1 cellular context compared by ENCODE assay signal in the genomic region with DNA sequence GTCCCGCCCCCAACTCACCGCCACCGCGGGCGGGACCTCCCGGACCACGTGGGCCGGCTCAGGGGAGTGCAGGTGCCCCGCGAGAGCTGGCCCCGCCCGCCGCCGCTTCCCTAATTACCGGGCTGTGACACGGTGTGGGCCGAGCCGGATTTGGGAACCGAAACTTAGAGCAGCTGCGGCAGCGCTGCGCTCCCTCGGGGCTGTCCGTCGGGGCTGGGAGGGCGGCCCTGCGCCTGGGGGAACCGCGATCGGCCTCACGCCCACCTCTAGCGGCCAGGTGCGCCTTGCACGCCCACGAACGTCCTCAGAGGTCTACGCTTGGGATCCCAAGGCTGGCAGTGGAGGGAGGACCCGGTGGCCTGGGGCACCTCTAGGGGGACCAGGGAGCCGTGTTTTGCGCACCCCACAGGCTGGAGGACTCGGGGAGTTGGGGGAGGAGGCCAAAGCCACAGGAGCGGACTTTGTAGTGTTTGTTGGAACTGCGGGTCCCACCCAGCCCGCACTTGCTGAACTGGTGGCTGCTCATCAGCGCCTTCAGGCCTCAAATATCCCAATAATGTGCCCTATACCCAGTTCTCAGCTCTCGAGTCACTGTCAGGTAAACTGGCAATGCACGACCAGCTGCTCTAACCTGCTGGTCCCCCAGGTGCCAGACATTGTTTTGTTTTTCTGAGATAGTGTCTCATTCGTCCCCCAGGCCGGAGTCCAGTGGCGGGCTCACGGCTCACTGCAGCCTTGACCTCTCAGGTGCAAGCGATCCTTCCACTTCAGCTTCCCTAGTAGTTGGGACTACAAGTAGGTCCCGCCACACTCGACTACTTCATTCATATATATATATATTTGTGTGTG.
TF ChIP-seq lines count a peak whose summit lies in the region.

No MANE protein-coding gene starts in this region.

TF ChIP-seq in HepG2, 621 proteins besides CTCF, POLR2A, EP300 and RAD21 (continued from another document and continues in another):
- TF ChIP-seq, protein P1, sequence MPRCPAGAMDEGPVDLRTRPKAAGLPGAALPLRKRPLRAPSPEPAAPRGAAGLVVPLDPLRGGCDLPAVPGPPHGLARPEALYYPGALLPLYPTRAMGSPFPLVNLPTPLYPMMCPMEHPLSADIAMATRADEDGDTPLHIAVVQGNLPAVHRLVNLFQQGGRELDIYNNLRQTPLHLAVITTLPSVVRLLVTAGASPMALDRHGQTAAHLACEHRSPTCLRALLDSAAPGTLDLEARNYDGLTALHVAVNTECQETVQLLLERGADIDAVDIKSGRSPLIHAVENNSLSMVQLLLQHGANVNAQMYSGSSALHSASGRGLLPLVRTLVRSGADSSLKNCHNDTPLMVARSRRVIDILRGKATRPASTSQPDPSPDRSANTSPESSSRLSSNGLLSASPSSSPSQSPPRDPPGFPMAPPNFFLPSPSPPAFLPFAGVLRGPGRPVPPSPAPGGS (CRISPR knock-in tag; IDR thresholded peaks at IDR 0.05): peak; percentile 59; the same call in 1 of the 2 replicates
- TF ChIP-seq, protein P2, sequence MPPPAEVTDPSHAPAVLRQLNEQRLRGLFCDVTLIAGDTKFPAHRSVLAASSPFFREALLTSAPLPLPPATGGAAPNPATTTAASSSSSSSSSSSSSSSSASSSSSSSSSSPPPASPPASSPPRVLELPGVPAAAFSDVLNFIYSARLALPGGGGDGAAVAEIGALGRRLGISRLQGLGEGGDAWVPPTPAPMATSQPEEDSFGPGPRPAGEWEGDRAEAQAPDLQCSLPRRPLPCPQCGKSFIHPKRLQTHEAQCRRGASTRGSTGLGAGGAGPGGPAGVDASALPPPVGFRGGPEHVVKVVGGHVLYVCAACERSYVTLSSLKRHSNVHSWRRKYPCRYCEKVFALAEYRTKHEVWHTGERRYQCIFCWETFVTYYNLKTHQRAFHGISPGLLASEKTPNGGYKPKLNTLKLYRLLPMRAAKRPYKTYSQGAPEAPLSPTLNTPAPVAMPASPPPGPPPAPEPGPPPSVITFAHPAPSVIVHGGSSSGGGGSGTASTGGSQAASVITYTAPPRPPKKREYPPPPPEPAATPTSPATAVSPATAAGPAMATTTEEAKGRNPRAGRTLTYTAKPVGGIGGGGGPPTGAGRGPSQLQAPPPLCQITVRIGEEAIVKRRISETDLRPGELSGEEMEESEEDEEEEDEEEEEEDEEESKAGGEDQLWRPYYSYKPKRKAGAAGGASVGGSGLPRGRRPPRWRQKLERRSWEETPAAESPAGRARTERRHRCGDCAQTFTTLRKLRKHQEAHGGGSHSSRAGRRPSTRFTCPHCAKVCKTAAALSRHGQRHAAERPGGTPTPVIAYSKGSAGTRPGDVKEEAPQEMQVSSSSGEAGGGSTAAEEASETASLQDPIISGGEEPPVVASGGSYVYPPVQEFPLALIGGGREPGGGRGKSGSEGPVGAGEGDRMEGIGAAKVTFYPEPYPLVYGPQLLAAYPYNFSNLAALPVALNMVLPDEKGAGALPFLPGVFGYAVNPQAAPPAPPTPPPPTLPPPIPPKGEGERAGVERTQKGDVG (CRISPR knock-in tag; IDR thresholded peaks at IDR 0.05; ENCODE audit: borderline replicate concordance): 0 out of 2 replicates have a peak, but pooled peaks have one; percentile 51
- peak; percentile 66; the same call in 1 of the 2 replicates for TF ChIP-seq ZMYM2 (CRISPR knock-in tag; IDR thresholded peaks at IDR 0.05)
- peak; percentile 58; the same call in 1 of the 2 replicates for TF ChIP-seq ZFY (CRISPR knock-in tag; IDR thresholded peaks at IDR 0.05)
- 0 out of 2 replicates have a peak, but pooled peaks have one; percentile 40 for TF ChIP-seq GATA4 (IDR thresholded peaks at IDR 0.05; ENCODE audit: borderline replicate concordance, low read depth)
- TF ChIP-seq, protein P3, sequence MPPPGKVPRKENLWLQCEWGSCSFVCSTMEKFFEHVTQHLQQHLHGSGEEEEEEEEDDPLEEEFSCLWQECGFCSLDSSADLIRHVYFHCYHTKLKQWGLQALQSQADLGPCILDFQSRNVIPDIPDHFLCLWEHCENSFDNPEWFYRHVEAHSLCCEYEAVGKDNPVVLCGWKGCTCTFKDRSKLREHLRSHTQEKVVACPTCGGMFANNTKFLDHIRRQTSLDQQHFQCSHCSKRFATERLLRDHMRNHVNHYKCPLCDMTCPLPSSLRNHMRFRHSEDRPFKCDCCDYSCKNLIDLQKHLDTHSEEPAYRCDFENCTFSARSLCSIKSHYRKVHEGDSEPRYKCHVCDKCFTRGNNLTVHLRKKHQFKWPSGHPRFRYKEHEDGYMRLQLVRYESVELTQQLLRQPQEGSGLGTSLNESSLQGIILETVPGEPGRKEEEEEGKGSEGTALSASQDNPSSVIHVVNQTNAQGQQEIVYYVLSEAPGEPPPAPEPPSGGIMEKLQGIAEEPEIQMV (CRISPR knock-in tag; IDR thresholded peaks at IDR 0.05; ENCODE audit: low read depth): peak; percentile 73; the same call in 1 of the 2 replicates
- no peak for TF ChIP-seq NFYB (CRISPR knock-in tag; IDR thresholded peaks at IDR 0.05)
- TF ChIP-seq GABPB1 (CRISPR knock-in tag; IDR thresholded peaks at IDR 0.05): peak; percentile 65; the same call in 1 of the 2 replicates
- no peak for TF ChIP-seq ZNF337 (CRISPR knock-in tag; IDR thresholded peaks at IDR 0.05; ENCODE audit: borderline replicate concordance, low read depth)
- TF ChIP-seq ZNF777 (CRISPR knock-in tag; IDR thresholded peaks at IDR 0.05): peak; percentile 100
- TF ChIP-seq ZMYM4 (CRISPR knock-in tag; IDR thresholded peaks at IDR 0.05): peak; percentile 43; the same call in 1 of the 2 replicates
- TF ChIP-seq ZNF598 (CRISPR knock-in tag; IDR thresholded peaks at IDR 0.05; ENCODE audit: borderline replicate concordance): 0 out of 2 replicates have a peak, but pooled peaks have one; percentile 69
- TF ChIP-seq CBX5 (CRISPR knock-in tag; IDR thresholded peaks at IDR 0.05; ENCODE audit: borderline replicate concordance): peak; percentile 46; the same call in 1 of the 2 replicates
- TF ChIP-seq ZNF446 (CRISPR knock-in tag; IDR thresholded peaks at IDR 0.05): 0 out of 2 replicates have a peak, but pooled peaks have one; percentile 12
- peak; percentile 75 for TF ChIP-seq YEATS4 (CRISPR knock-in tag; IDR thresholded peaks at IDR 0.05; ENCODE audit: borderline replicate concordance)
- no peak for TF ChIP-seq SOX13 (IDR thresholded peaks at IDR 0.05)
- TF ChIP-seq SOX13 (CRISPR knock-in tag; conservative IDR thresholded peaks at IDR 0.05 in 1 of 2, IDR thresholded peaks at IDR 0.05 in 1 of 2): peak in 1 of 2 experiments; percentile 11; a peak in 2 of 4 replicates
- peak; percentile 51; the same call in 1 of the 2 replicates for TF ChIP-seq RXRA (CRISPR knock-in tag; IDR thresholded peaks at IDR 0.05)
- TF ChIP-seq ZNF256 (CRISPR knock-in tag; conservative IDR thresholded peaks at IDR 0.05): 0 out of 2 replicates have a peak, but pooled peaks have one; percentile 22
- peak; percentile 33; the same call in 1 of the 2 replicates for TF ChIP-seq IRF2 (CRISPR knock-in tag; IDR thresholded peaks at IDR 0.05)
- no peak; the same call in 1 of the 2 replicates for TF ChIP-seq MAZ (IDR thresholded peaks at IDR 0.05; ENCODE audit: borderline replicate concordance, low read depth, low read length)
- peak; percentile 55; the same call in 1 of the 2 replicates for TF ChIP-seq MAZ (CRISPR knock-in tag; IDR thresholded peaks at IDR 0.05; ENCODE audit: low read depth)
- TF ChIP-seq ZNF883 (CRISPR knock-in tag; IDR thresholded peaks at IDR 0.05; ENCODE audit: not compliant biosample characterization): peak; percentile 62
- TF ChIP-seq SRY (CRISPR knock-in tag; IDR thresholded peaks at IDR 0.05): peak; percentile 68; the same call in 1 of the 2 replicates
- TF ChIP-seq TEAD2 (CRISPR knock-in tag; IDR thresholded peaks at IDR 0.05): no peak
- no peak for TF ChIP-seq BRCA1 (CRISPR knock-in tag; IDR thresholded peaks at IDR 0.05)
- TF ChIP-seq MXD4 (CRISPR knock-in tag; IDR thresholded peaks at IDR 0.05): peak; percentile 92
- TF ChIP-seq SUZ12 (IDR thresholded peaks at IDR 0.05; ENCODE audit: low read depth, low read length): no peak
- TF ChIP-seq, protein P4, sequence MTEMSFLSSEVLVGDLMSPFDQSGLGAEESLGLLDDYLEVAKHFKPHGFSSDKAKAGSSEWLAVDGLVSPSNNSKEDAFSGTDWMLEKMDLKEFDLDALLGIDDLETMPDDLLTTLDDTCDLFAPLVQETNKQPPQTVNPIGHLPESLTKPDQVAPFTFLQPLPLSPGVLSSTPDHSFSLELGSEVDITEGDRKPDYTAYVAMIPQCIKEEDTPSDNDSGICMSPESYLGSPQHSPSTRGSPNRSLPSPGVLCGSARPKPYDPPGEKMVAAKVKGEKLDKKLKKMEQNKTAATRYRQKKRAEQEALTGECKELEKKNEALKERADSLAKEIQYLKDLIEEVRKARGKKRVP (CRISPR knock-in tag; IDR thresholded peaks at IDR 0.05): 0 out of 4 replicates have a peak, but pooled peaks of 1 of the 2 experiments have one; percentile 38
- TF ChIP-seq, protein P5, sequence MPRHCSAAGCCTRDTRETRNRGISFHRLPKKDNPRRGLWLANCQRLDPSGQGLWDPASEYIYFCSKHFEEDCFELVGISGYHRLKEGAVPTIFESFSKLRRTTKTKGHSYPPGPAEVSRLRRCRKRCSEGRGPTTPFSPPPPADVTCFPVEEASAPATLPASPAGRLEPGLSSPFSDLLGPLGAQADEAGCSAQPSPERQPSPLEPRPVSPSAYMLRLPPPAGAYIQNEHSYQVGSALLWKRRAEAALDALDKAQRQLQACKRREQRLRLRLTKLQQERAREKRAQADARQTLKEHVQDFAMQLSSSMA (CRISPR knock-in tag; IDR thresholded peaks at IDR 0.05): peak; percentile 48; the same call in 1 of the 2 replicates
- TF ChIP-seq, protein P6, sequence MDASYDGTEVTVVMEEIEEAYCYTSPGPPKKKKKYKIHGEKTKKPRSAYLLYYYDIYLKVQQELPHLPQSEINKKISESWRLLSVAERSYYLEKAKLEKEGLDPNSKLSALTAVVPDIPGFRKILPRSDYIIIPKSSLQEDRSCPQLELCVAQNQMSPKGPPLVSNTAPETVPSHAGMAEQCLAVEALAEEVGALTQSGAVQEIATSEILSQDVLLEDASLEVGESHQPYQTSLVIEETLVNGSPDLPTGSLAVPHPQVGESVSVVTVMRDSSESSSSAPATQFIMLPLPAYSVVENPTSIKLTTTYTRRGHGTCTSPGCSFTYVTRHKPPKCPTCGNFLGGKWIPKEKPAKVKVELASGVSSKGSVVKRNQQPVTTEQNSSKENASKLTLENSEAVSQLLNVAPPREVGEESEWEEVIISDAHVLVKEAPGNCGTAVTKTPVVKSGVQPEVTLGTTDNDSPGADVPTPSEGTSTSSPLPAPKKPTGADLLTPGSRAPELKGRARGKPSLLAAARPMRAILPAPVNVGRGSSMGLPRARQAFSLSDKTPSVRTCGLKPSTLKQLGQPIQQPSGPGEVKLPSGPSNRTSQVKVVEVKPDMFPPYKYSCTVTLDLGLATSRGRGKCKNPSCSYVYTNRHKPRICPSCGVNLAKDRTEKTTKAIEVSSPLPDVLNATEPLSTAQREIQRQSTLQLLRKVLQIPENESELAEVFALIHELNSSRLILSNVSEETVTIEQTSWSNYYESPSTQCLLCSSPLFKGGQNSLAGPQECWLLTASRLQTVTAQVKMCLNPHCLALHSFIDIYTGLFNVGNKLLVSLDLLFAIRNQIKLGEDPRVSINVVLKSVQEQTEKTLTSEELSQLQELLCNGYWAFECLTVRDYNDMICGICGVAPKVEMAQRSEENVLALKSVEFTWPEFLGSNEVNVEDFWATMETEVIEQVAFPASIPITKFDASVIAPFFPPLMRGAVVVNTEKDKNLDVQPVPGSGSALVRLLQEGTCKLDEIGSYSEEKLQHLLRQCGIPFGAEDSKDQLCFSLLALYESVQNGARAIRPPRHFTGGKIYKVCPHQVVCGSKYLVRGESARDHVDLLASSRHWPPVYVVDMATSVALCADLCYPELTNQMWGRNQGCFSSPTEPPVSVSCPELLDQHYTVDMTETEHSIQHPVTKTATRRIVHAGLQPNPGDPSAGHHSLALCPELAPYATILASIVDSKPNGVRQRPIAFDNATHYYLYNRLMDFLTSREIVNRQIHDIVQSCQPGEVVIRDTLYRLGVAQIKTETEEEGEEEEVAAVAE (CRISPR knock-in tag; IDR thresholded peaks at IDR 0.05; ENCODE audit: borderline replicate concordance): peak; percentile 30; the same call in 1 of the 2 replicates
- peak; percentile 75 for TF ChIP-seq ZFX (CRISPR knock-in tag; IDR thresholded peaks at IDR 0.05; ENCODE audit: low read depth)
- no peak for TF ChIP-seq MLLT10 (CRISPR knock-in tag; IDR thresholded peaks at IDR 0.05)
- TF ChIP-seq ZNF7 (CRISPR knock-in tag; IDR thresholded peaks at IDR 0.05): no peak
- no peak for TF ChIP-seq SOX6 (IDR thresholded peaks at IDR 0.05)
- TF ChIP-seq SOX6 (CRISPR knock-in tag; IDR thresholded peaks at IDR 0.05): peak; percentile 50; the same call in 1 of the 2 replicates
- TF ChIP-seq ZNF563 (CRISPR knock-in tag; IDR thresholded peaks at IDR 0.05): peak; percentile 86; the same call in 1 of the 2 replicates
- TF ChIP-seq TCF7 (IDR thresholded peaks at IDR 0.05; ENCODE audit: low read depth): peak; percentile 4; the same call in 1 of the 2 replicates
- TF ChIP-seq ZNF879 (CRISPR knock-in tag; IDR thresholded peaks at IDR 0.05): 0 out of 2 replicates have a peak, but pooled peaks have one; percentile 10
- TF ChIP-seq ZNF629 (CRISPR knock-in tag; conservative IDR thresholded peaks at IDR 0.05): 0 out of 2 replicates have a peak, but pooled peaks have one; percentile 1
- TF ChIP-seq MEF2D (CRISPR knock-in tag; IDR thresholded peaks at IDR 0.05): 0 out of 2 replicates have a peak, but pooled peaks have one; percentile 43
- no peak for TF ChIP-seq SRSF4 (IDR thresholded peaks at IDR 0.05; ENCODE audit: low read depth, low read length, poor library complexity, severe bottlenecking)
- peak; percentile 80; the same call in 1 of the 2 replicates for TF ChIP-seq ZNF44 (CRISPR knock-in tag; IDR thresholded peaks at IDR 0.05)
- peak; percentile 27; the same call in 1 of the 2 replicates for TF ChIP-seq PITX1 (CRISPR knock-in tag; IDR thresholded peaks at IDR 0.05)
- no peak for TF ChIP-seq PCBP2 (optimal IDR thresholded peaks at IDR 0.05; ENCODE audit: low read depth, low read length, poor library complexity, severe bottlenecking)
- peak; percentile 45; the same call in 1 of the 2 replicates for TF ChIP-seq ZNF530 (CRISPR knock-in tag; IDR thresholded peaks at IDR 0.05; ENCODE audit: low read depth)
- TF ChIP-seq ZNF264 (CRISPR knock-in tag; IDR thresholded peaks at IDR 0.05): no peak
- TF ChIP-seq, protein P7, sequence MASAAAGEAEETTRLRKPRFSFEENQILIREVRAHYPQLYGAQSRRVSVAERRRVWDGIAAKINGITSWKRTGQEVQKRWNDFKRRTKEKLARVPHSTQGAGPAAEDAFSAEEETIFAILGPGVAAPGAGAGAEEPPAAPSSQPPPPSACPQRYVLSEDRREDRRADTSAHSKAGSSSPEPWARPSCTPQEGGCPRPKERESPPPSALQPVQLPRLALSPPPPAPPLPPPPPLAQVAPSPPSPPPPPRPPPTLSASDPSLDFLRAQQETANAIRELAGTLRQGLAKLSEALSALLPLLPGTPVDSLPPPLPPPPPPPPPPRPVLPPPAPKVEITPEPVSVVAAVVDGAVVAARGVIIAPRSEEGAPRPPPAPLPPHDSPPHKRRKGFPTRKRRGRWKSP (CRISPR knock-in tag; IDR thresholded peaks at IDR 0.05): peak; percentile 75
- peak; percentile 84; the same call in 1 of the 2 replicates for TF ChIP-seq KLF9 (CRISPR knock-in tag; IDR thresholded peaks at IDR 0.05; ENCODE audit: low read depth)
